ENCODE assay signal across 1 cellular context in the genomic region with DNA sequence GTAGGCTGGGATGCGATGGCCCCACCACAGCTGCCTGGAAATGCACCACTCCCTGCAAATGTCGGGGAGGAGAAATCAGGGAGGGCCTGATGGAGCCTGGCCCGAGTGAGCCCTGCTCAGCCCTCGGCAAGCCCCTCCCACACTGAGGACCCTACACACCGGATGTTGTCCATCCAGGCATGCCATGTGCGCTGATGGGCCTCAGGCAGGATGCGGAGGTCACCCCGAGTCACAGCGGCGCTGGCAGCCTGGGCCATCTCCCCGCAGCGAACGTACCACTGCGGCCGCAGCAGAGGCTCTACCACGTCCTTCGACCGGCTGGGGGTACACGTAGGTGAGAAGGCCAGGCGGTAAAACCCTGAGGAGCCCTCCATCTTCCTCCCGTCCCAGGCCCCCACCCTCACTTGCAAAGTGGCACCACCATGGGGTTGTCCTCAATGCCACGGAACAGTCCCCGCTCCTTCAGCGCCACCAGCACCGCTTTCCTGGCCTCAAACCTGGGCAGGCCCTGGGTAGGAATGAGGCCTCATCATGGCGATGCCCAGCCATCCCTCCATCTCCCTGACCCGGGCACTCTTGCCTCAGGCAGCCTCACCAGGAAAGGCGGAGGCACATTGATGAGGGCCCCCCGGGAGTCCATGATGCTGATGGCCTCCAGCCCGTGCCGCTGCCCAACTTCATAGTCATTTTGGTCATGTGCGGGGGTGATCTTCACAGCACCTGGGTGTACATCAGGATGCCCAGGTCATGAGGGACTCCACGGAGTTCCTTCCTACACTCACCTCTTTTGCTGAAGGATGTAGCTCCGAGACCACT.
TF ChIP-seq lines count a peak whose summit lies in the region.

No MANE protein-coding gene starts in this region.

TF ChIP-seq in HCT116, 20 proteins besides CTCF, POLR2A, EP300 and RAD21:
- TF ChIP-seq ZFX (IDR thresholded peaks at IDR 0.05), result no peak
- TF ChIP-seq, protein P1, sequence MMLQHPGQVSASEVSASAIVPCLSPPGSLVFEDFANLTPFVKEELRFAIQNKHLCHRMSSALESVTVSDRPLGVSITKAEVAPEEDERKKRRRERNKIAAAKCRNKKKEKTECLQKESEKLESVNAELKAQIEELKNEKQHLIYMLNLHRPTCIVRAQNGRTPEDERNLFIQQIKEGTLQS (IDR thresholded peaks at IDR 0.05), result no peak
- TF ChIP-seq EZH2phosphoT487 (IDR thresholded peaks at IDR 0.05; ENCODE audit: borderline replicate concordance), result no peak
- no peak for TF ChIP-seq ELF1 (IDR thresholded peaks at IDR 0.05; ENCODE audit: borderline replicate concordance, low read depth)
- TF ChIP-seq POLR2AphosphoS5 (IDR thresholded peaks at IDR 0.05; ENCODE audit: low read depth, low read length), result no peak
- TF ChIP-seq, protein P2, sequence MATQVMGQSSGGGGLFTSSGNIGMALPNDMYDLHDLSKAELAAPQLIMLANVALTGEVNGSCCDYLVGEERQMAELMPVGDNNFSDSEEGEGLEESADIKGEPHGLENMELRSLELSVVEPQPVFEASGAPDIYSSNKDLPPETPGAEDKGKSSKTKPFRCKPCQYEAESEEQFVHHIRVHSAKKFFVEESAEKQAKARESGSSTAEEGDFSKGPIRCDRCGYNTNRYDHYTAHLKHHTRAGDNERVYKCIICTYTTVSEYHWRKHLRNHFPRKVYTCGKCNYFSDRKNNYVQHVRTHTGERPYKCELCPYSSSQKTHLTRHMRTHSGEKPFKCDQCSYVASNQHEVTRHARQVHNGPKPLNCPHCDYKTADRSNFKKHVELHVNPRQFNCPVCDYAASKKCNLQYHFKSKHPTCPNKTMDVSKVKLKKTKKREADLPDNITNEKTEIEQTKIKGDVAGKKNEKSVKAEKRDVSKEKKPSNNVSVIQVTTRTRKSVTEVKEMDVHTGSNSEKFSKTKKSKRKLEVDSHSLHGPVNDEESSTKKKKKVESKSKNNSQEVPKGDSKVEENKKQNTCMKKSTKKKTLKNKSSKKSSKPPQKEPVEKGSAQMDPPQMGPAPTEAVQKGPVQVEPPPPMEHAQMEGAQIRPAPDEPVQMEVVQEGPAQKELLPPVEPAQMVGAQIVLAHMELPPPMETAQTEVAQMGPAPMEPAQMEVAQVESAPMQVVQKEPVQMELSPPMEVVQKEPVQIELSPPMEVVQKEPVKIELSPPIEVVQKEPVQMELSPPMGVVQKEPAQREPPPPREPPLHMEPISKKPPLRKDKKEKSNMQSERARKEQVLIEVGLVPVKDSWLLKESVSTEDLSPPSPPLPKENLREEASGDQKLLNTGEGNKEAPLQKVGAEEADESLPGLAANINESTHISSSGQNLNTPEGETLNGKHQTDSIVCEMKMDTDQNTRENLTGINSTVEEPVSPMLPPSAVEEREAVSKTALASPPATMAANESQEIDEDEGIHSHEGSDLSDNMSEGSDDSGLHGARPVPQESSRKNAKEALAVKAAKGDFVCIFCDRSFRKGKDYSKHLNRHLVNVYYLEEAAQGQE (IDR thresholded peaks at IDR 0.05; ENCODE audit: low read depth), result no peak
- no peak for TF ChIP-seq EZH2 (IDR thresholded peaks at IDR 0.05)
- TF ChIP-seq JUND (IDR thresholded peaks at IDR 0.05), result no peak
